In genomic region chr18:3037423-3037915, GRCh38 we compare ENCODE assay signal across 9 cellular contexts. TPM values are rescaled to one million over a fixed set of nuclear protein-coding genes. Genes with fewer than 3 reads are reported as not detected.
A peak's percentile ranks its signal among the peaks of the same experiment; 100 is the strongest.
DNase-seq lines count a peak whose midpoint lies in the region; ATAC-seq, FAIRE-seq and TF ChIP-seq lines count a peak whose summit lies in the region.
"Had no signal": no experiment of that assay in that cellular context is flagged by ENCODE, and none has a peak within 500 bp of the region (broad histone marks: within the 10 kb centered on the region; RNA-seq: fewer than 3 reads in every experiment).

No MANE protein-coding gene starts in this region.

- H3K9me2 ChIP-seq in Loucy (replicated peaks; ENCODE audit: low read depth, low read length), result no peaks in the 10 kb centered on the region

- ATAC-seq in lung (ENCODE audit: insufficient read depth, low FRiP score), result peak; percentile 47

- H3K4me1 ChIP-seq in Loucy (ENCODE audit: insufficient read depth, low read length, poor library complexity, severe bottlenecking) (peaks cover 6% of the 10 kb centered on the region), lung (ENCODE audit: control insufficient read depth in 2 of 2, insufficient read depth in 2 of 2, low read length in 2 of 2) (no peaks in the 10 kb centered on the region)

- H2AFZ ChIP-seq in Loucy (ENCODE audit: low read length), result peak overlapping the region; percentile 50; the same call in 1 of the 2 replicates

- 29 to 31% methylated on average over 4 of the region's 4 CpGs for WGBS in lung, 2 donors

- H3K9me3 ChIP-seq in Loucy (ENCODE audit: insufficient read depth, low read depth, low read length) (no peaks in the 10 kb centered on the region), lung (ENCODE audit: control insufficient read depth in 2 of 2, insufficient read depth in 1 of 2, low read length in 1 of 2) (no peaks in the 10 kb centered on the region)

- POLR2A ChIA-PET in activated CD4-positive, alpha-beta T cell treated with anti-CD3 and anti-CD28 coated beads, Interleukin-2, amount 10 ng/mL, durations not matched to agents 7 days and 5 days (lab: Charles Lee), result no interaction called here

- FAIRE-seq in H54 (lab: Jason Lieb, UNC), result peak; percentile 99
- FAIRE-seq: endometrium had no signal

- H3K27me3 ChIP-seq in Loucy (ENCODE audit: insufficient read depth, low read length, poor library complexity, severe bottlenecking), result no peaks in the 10 kb centered on the region
- H3K27me3 ChIP-seq in lung (ENCODE audit: control insufficient read depth, insufficient read depth), result no peaks in the 10 kb centered on the region

- H3K4me2 ChIP-seq in Loucy (ENCODE audit: low read depth, low read length, poor library complexity, severe bottlenecking), result no peak overlapping the region

- H3K4me3 ChIP-seq in Loucy (ENCODE audit: low read length, poor library complexity, severe bottlenecking) (no peak overlapping the region), lung (no peak overlapping the region)

- no peaks in the 10 kb centered on the region for H3K9me3 Mint-ChIP-seq in activated CD4-positive, alpha-beta T cell treated with anti-CD3 and anti-CD28 coated beads, Interleukin-2, amount 10 ng/mL, durations not matched to agents 7 days and 5 days

- H3K27ac ChIP-seq in lung (ENCODE audit: low read depth in 1 of 2, low read length in 1 of 2), result peak overlapping the region in 1 of 2 donors; percentile 42

- no peak overlapping the region for H3K4me3 Mint-ChIP-seq in activated CD4-positive, alpha-beta T cell treated with anti-CD3 and anti-CD28 coated beads, Interleukin-2, amount 10 ng/mL, durations not matched to agents 7 days and 5 days

- H3K79me2 ChIP-seq in Loucy (ENCODE audit: insufficient read depth, low read length), result no peaks in the 10 kb centered on the region

- TF ChIP-seq POLR2A in H54 (IDR thresholded peaks at IDR 0.05; ENCODE audit: low read depth, low read length), result no peak

- DNase-seq in activated CD4-positive, alpha-beta T cell treated with anti-CD3 and anti-CD28 coated beads, Interleukin-2, amount 10 ng/mL, durations not matched to agents 7 days and 5 days, result peak; percentile 42
- no peak for DNase-seq in activated CD4-positive, alpha-beta T cell treated with anti-CD3 and anti-CD28 coated beads for 1 hour
- peak; percentile 59 for DNase-seq in H54 (ENCODE audit: insufficient read length, low spot score)
- DNase-seq in astrocyte of the hippocampus (ENCODE audit: low read depth, low spot score), result peak; percentile 50
- DNase-seq in lung (ENCODE audit: low spot score), result peak; percentile 50
- DNase-seq in ecto neural progenitor cell (ENCODE audit: low spot score), result no peak
- no peak for DNase-seq in DMS79 treated with DMSO at 0.1 percent for 48 hours (lab: John Stamatoyannopoulos, UW)

- H3K9ac ChIP-seq in Loucy (ENCODE audit: low read depth, low read length, poor library complexity, severe bottlenecking), result no peak overlapping the region

- H3K27ac Mint-ChIP-seq in activated CD4-positive, alpha-beta T cell treated with anti-CD3 and anti-CD28 coated beads, Interleukin-2, amount 10 ng/mL, durations not matched to agents 7 days and 5 days, result peak overlapping the region; percentile 80

- no peaks in the 10 kb centered on the region for H3K36me3 ChIP-seq in Loucy (ENCODE audit: insufficient read depth, low read length)
- H3K36me3 ChIP-seq in lung (ENCODE audit: control insufficient read depth in 2 of 2, insufficient read depth in 2 of 2, low read length in 2 of 2), result no peaks in the 10 kb centered on the region

- CTCF ChIA-PET in activated CD4-positive, alpha-beta T cell treated with anti-CD3 and anti-CD28 coated beads, Interleukin-2, amount 10 ng/mL, durations not matched to agents 7 days and 5 days (lab: Charles Lee), result interaction anchor here (0.6 to 1.4 kb wide), 7 partner anchors 9 to 318 kb away, joined by 3 to 4 read pairs (median 3); no protein-coding TSS in a partner anchor

- H3K4me1 Mint-ChIP-seq in activated CD4-positive, alpha-beta T cell treated with anti-CD3 and anti-CD28 coated beads, Interleukin-2, amount 10 ng/mL, durations not matched to agents 7 days and 5 days, result peaks cover 30% of the 10 kb centered on the region

- H4K20me1 ChIP-seq in Loucy (ENCODE audit: insufficient read depth, low read length, poor library complexity, severe bottlenecking), result no peaks in the 10 kb centered on the region

- TF ChIP-seq CTCF in Loucy (conservative IDR thresholded peaks at IDR 0.05; ENCODE audit: low read length) (no peak), lung (IDR thresholded peaks at IDR 0.05; ENCODE audit: control extremely low read depth, extremely low read depth) (no peak)

- H3F3A ChIP-seq in Loucy (ENCODE audit: low read depth), result no peaks in the 10 kb centered on the region

- no peaks in the 10 kb centered on the region for H3K36me3 Mint-ChIP-seq in activated CD4-positive, alpha-beta T cell treated with anti-CD3 and anti-CD28 coated beads, Interleukin-2, amount 10 ng/mL, durations not matched to agents 7 days and 5 days (ENCODE audit: low read depth)

- no peaks in the 10 kb centered on the region for H3K27me3 Mint-ChIP-seq in activated CD4-positive, alpha-beta T cell treated with anti-CD3 and anti-CD28 coated beads, Interleukin-2, amount 10 ng/mL, durations not matched to agents 7 days and 5 days

RNA-seq across cellular contexts. Expression of gene LPIN2, which starts 24.5 kb away (rescaled TPM):
- total RNA-seq in activated CD4-positive, alpha-beta T cell treated with anti-CD3 and anti-CD28 coated beads, Interleukin-2, amount 10 ng/mL, durations not matched to agents 7 days and 5 days, result 100 to 1,000 TPM in 1 of 2 experiments, 10 to 100 TPM in 1; 99.6 to 106 TPM
- 10 to 100 TPM; 42.7 to 46.3 TPM for total RNA-seq in lung
- 10 to 100 TPM; 11.2 to 22.3 TPM for polyA plus RNA-seq in lung

Comparison
In these comparisons a context has a peak if more than half of its experiments do, and no peak if none do; other contexts are left out.
1. DNase-seq: peak in activated CD4-positive, alpha-beta T cell treated with anti-CD3 and anti-CD28 coated beads, Interleukin-2, amount 10 ng/mL, durations not matched to agents 7 days and 5 days (single experiment), H54 (single experiment), astrocyte of the hippocampus (single experiment) and lung (single experiment); none in activated CD4-positive, alpha-beta T cell treated with anti-CD3 and anti-CD28 coated beads for 1 hour (single experiment), ecto neural progenitor cell (single experiment) and DMS79 treated with DMSO at 0.1 percent for 48 hours (single experiment).